14 cellular contexts compared by ENCODE assay signal in genomic region chr19:41045095-41045494, GRCh38. TPM values are rescaled to one million over a fixed set of nuclear protein-coding genes. Genes with fewer than 3 reads are reported as not detected.
"Had no signal": no experiment of that assay in that cellular context is flagged by ENCODE, and none has a peak within 500 bp of the region (broad histone marks: within the 10 kb centered on the region; RNA-seq: fewer than 3 reads in every experiment).

No MANE protein-coding gene starts in this region.

RNA-seq across cellular contexts. Expression of gene CYP2A13, which starts 43.2 kb away (rescaled TPM):
- total RNA-seq: activated CD4-positive, alpha-beta T cell treated with anti-CD3 and anti-CD28 coated beads, Interleukin-2, amount 10 ng/mL, durations not matched to agents 7 days and 5 days; activated CD8-positive, alpha-beta T cell treated with anti-CD3 and anti-CD28 coated beads, Interleukin-2, amount 10 ng/mL, durations not matched to agents 7 days and 5 days; activated naive CD4-positive, alpha-beta T cell treated with anti-CD3 and anti-CD28 coated beads, Interleukin-2, amount 50 U/mL, for 72 hours; activated T-helper 1 cell treated with anti-CD3 and anti-CD28 coated beads, Interleukin-12 subunit alpha, Interleukin-12 subunit beta, Interleukin-2, Interleukin-4 antibody, amounts not matched to agents 30 ng/mL and 10 ng/mL and 1 ng/mL, durations not matched to agents 14 hours and 24 hours and 36 hours; aorta; dermis blood vessel endothelial cell; foreskin keratinocyte; glomerular endothelial cell; kidney; left ventricle myocardium inferior; pulmonary artery endothelial cell; right cardiac atrium; uterus had no signal
- polyA plus RNA-seq: adipose tissue, aorta, foreskin keratinocyte, right cardiac atrium had no signal

RNA-seq across cellular contexts. Expression of gene CYP2B6, which starts 54.0 kb away (rescaled TPM):
- total RNA-seq: activated CD4-positive, alpha-beta T cell treated with anti-CD3 and anti-CD28 coated beads, Interleukin-2, amount 10 ng/mL, durations not matched to agents 7 days and 5 days; activated CD8-positive, alpha-beta T cell treated with anti-CD3 and anti-CD28 coated beads, Interleukin-2, amount 10 ng/mL, durations not matched to agents 7 days and 5 days; activated naive CD4-positive, alpha-beta T cell treated with anti-CD3 and anti-CD28 coated beads, Interleukin-2, amount 50 U/mL, for 72 hours; activated T-helper 1 cell treated with anti-CD3 and anti-CD28 coated beads, Interleukin-12 subunit alpha, Interleukin-12 subunit beta, Interleukin-2, Interleukin-4 antibody, amounts not matched to agents 30 ng/mL and 10 ng/mL and 1 ng/mL, durations not matched to agents 14 hours and 24 hours and 36 hours; aorta; dermis blood vessel endothelial cell; foreskin keratinocyte; glomerular endothelial cell; left ventricle myocardium inferior; pulmonary artery endothelial cell; right cardiac atrium; uterus had no signal
- polyA plus RNA-seq: adipose tissue, foreskin keratinocyte, right cardiac atrium had no signal
